In the genomic region with DNA sequence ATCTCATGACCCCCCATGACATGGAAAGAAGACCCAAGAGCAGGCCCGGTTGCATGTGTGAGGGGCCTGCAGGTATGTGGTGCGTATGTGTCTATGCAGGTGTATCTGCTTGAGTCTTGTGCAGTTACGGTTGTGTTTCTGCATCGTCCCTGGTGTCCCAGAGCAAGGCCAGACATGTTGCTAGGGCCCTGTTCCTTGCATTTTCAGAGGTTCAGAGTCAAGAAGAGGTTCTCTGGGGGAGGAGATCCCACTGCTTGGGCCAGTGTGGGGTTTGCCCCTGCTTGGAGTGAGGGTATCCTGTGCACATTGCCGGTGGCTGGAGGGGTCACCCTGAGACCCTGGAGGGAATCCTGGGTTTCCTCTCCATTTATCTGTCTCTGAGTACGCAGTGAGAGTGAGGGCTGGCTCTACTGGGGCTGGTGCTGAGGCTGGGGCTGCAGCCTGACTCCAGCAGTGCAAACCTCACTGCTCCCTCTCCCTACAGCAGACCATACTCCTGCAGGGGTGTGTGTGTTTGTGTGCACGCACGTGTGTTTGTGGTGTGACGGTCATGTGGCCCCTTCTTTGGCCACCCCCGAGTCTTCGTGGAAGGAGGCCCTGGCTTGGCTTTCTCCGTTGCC, we compare ENCODE assay signal across 9 cellular contexts. TPM values are rescaled to one million over a fixed set of nuclear protein-coding genes. Genes with fewer than 3 reads are reported as not detected.
DNase-seq lines count a peak whose midpoint lies in the region; ATAC-seq, FAIRE-seq and TF ChIP-seq lines count a peak whose summit lies in the region.
"Had no signal": no experiment of that assay in that cellular context is flagged by ENCODE, and none has a peak within 500 bp of the region (broad histone marks: within the 10 kb centered on the region; RNA-seq: fewer than 3 reads in every experiment).

No MANE protein-coding gene starts in this region.

- H3K4me2 ChIP-seq in SU-DHL-6 (ENCODE audit: low read depth, low read length, poor library complexity, severe bottlenecking), result peak overlapping the region; percentile 2
- H3K4me2 ChIP-seq in trophoblast cell (ENCODE audit: low read length), result no peak overlapping the region

- H3K4me3 Mint-ChIP-seq in Calu3 (ENCODE audit: low read depth, unreplicated experiment), result peak overlapping the region; percentile 40

- no peak overlapping the region for H4K12ac ChIP-seq in trophoblast cell (ENCODE audit: low read depth, low read length)

- DNase-seq in Calu3, result no peak
- no peak for DNase-seq in trophoblast cell
- DNase-seq in aorta, result no peak
- DNase-seq in GM19239 (ENCODE audit: insufficient read length, low spot score), result no peak
- DNase-seq: OCI-M1 had no signal

- no peaks in the 10 kb centered on the region for H3K27me3 ChIP-seq in SU-DHL-6 (ENCODE audit: low read length)
- no peaks in the 10 kb centered on the region for H3K27me3 ChIP-seq in esophagus (ENCODE audit: control insufficient read depth in 1 of 2, insufficient read depth in 2 of 2, low read length in 2 of 2)
- H3K27me3 ChIP-seq in trophoblast cell (ENCODE audit: insufficient read depth, low read length), result no peaks in the 10 kb centered on the region
- H3K27me3 ChIP-seq in aorta (ENCODE audit: control insufficient read depth in 1 of 2, insufficient read depth in 2 of 2, low read length in 1 of 2), result no peaks in the 10 kb centered on the region

- no peaks in the 10 kb centered on the region for H3K27me3 Mint-ChIP-seq in Calu3 (ENCODE audit: unreplicated experiment)

- H2BK120ac ChIP-seq in trophoblast cell (ENCODE audit: insufficient read depth, low read length, poor library complexity), result no peak overlapping the region

- peaks cover 47% of the 10 kb centered on the region for H3K79me2 ChIP-seq in SU-DHL-6 (ENCODE audit: insufficient read depth, low read length)
- H3K79me2 ChIP-seq in trophoblast cell (ENCODE audit: control insufficient read depth, insufficient read depth, low read length, poor library complexity), result peaks cover 46% of the 10 kb centered on the region

- no peaks in the 10 kb centered on the region for H3K9me3 Mint-ChIP-seq in Calu3 (ENCODE audit: low read depth, unreplicated experiment)

- peaks cover 36% of the 10 kb centered on the region for H3K36me3 Mint-ChIP-seq in Calu3 (ENCODE audit: insufficient read depth, unreplicated experiment)

- no peak overlapping the region for H3K18ac ChIP-seq in trophoblast cell (ENCODE audit: low read length)

- H3K4me3 ChIP-seq in SU-DHL-6 (ENCODE audit: insufficient read depth, low read length, poor library complexity, severe bottlenecking) (no peak overlapping the region), esophagus (ENCODE audit: low read depth in 1 of 2, low read length in 2 of 2) (peak overlapping the region; percentile 9 to 18), trophoblast cell (ENCODE audit: low read depth, low read length) (no peak overlapping the region), aorta (ENCODE audit: low read length in 2 of 2) (no peak overlapping the region)

- H3K4me1 Mint-ChIP-seq in Calu3 (ENCODE audit: low read depth, unreplicated experiment), result peaks cover 27% of the 10 kb centered on the region

- no peak overlapping the region for H4K91ac ChIP-seq in trophoblast cell (ENCODE audit: low read depth, low read length)

- H3K79me1 ChIP-seq in trophoblast cell (ENCODE audit: low read length), result peaks cover 16% of the 10 kb centered on the region

- H3K9me3 ChIP-seq in SU-DHL-6 (ENCODE audit: insufficient read depth, low read length) (no peaks in the 10 kb centered on the region), esophagus (ENCODE audit: control insufficient read depth in 2 of 2, insufficient read depth in 1 of 2, low read depth in 1 of 2, low read length in 1 of 2) (no peaks in the 10 kb centered on the region), trophoblast cell (ENCODE audit: insufficient read depth, low read depth, low read length) (no peaks in the 10 kb centered on the region), aorta (ENCODE audit: control insufficient read depth, low read length) (no peaks in the 10 kb centered on the region)

- H3K4me1 ChIP-seq in esophagus (ENCODE audit: control insufficient read depth in 2 of 2, insufficient read depth in 2 of 2, low read length in 1 of 2) (peaks cover 30 to 57% of the 10 kb centered on the region in 2 donors), trophoblast cell (ENCODE audit: control insufficient read depth in 1 of 2, insufficient read depth in 2 of 2, low read length in 2 of 2) (peaks cover 20 to 48% of the 10 kb centered on the region in 2 experiments), aorta (ENCODE audit: control insufficient read depth in 1 of 2, insufficient read depth in 2 of 2, low read length in 2 of 2) (no peaks in the 10 kb centered on the region)

- H2AK5ac ChIP-seq in trophoblast cell (ENCODE audit: low read length), result no peak overlapping the region

- CTCF ChIA-PET in Calu3 (lab: Charles Lee), result no interaction called here

- H2BK12ac ChIP-seq in trophoblast cell (ENCODE audit: low read length), result no peak overlapping the region

- intact Hi-C loops in Calu3 (cut with micrococcal nuclease; ENCODE audit: unreplicated experiment) (loop anchor here (10.0 kb wide), 1 partner anchor 144 kb away; a partner anchor contains a TSS), aorta (cut with DNase I) (loop anchor here (5.0 kb wide), 2 partner anchors 51 to 64 kb away; a partner anchor contains a TSS)

- H4K8ac ChIP-seq in trophoblast cell (ENCODE audit: low read depth, low read length), result no peak overlapping the region

- H3K14ac ChIP-seq in trophoblast cell (ENCODE audit: low read length), result no peak overlapping the region

- peaks cover 20% of the 10 kb centered on the region; the same call in 1 of the 2 replicates for H3F3A ChIP-seq in SU-DHL-6 (ENCODE audit: insufficient read depth)

- FAIRE-seq in GM19239 (lab: Jason Lieb, UNC), result no peak

- H2AFZ ChIP-seq in SU-DHL-6 (ENCODE audit: low read depth, low read length, severe bottlenecking) (no peak overlapping the region), trophoblast cell (ENCODE audit: insufficient read depth, low read length, poor library complexity) (no peak overlapping the region)

- WGBS in esophagus, 2 donors, result 21 to 26% methylated on average over 12 of the region's 12 CpGs
- whole genome bisulfite sequencing in trophoblast cell (ENCODE audit: extremely low coverage, insufficient coverage, insufficient read length), result no CpG with 5 or more reads among the region's 12 CpGs
- WGBS in aorta, 2 donors, result 20 to 28% methylated on average over 12 of the region's 12 CpGs

- H3K27ac ChIP-seq in SU-DHL-6 (ENCODE audit: low read depth, low read length) (no peak overlapping the region), esophagus (ENCODE audit: low read depth in 2 of 2, low read length in 1 of 2) (peak overlapping the region; percentile 9 to 97), trophoblast cell (ENCODE audit: low read depth, low read length) (no peak overlapping the region), aorta (ENCODE audit: low read depth in 1 of 2, low read length in 2 of 2) (peak overlapping the region in 1 of 2 donors; percentile 16)

- H3K36me3 ChIP-seq in SU-DHL-6 (ENCODE audit: low read length) (no peaks in the 10 kb centered on the region), esophagus (ENCODE audit: control insufficient read depth in 2 of 2, insufficient read depth in 2 of 2, low read length in 1 of 2) (peaks cover 0 to 14% of the 10 kb centered on the region in 2 donors), trophoblast cell (ENCODE audit: control insufficient read depth in 1 of 2, insufficient read depth in 2 of 2, low read length in 2 of 2) (peaks cover 26 to 34% of the 10 kb centered on the region in 2 experiments), aorta (ENCODE audit: control insufficient read depth in 1 of 2, insufficient read depth in 2 of 2, low read length in 1 of 2) (no peaks in the 10 kb centered on the region)

- no peak for ATAC-seq in HG02571 (IDR thresholded peaks at IDR 0.05; ENCODE audit: unreplicated experiment)
- ATAC-seq in aorta (ENCODE audit: low FRiP score), result no peak
- ATAC-seq in GM18873 (IDR thresholded peaks at IDR 0.05; ENCODE audit: low FRiP score, unreplicated experiment), result no peak

- no peak overlapping the region for H3K23ac ChIP-seq in trophoblast cell (ENCODE audit: low read length)

- H3K9ac ChIP-seq in SU-DHL-6 (ENCODE audit: low read length) (no peak overlapping the region), trophoblast cell (ENCODE audit: low read length) (no peak overlapping the region)

- H2BK5ac ChIP-seq in trophoblast cell (ENCODE audit: low read depth, low read length, poor library complexity), result no peak overlapping the region

- BruUV-seq in Calu3 (replicated peaks; lab: Mats Ljungman, UMichigan), result no TSS peak

- TF ChIP-seq CTCF in Calu3 (IDR thresholded peaks at IDR 0.05; ENCODE audit: unreplicated experiment) (no peak), SU-DHL-6 (IDR thresholded peaks at IDR 0.05; ENCODE audit: insufficient read depth, low read length, poor library complexity, severe bottlenecking) (no peak)

- peak overlapping the region; percentile 62 for H3K4ac ChIP-seq in trophoblast cell (ENCODE audit: low read depth, low read length)

- H3K27ac Mint-ChIP-seq in Calu3 (ENCODE audit: unreplicated experiment), result no peak overlapping the region

- no peaks in the 10 kb centered on the region for H4K20me1 ChIP-seq in SU-DHL-6 (ENCODE audit: low read depth, low read length)

- H3K9me2 ChIP-seq in SU-DHL-6 (replicated peaks; ENCODE audit: insufficient read depth, low read length), result no peaks in the 10 kb centered on the region

RNA-seq across cellular contexts. Expression of a gene that starts 4.1 kb away (rescaled TPM):
- 52.1 and 66.3 TPM in 2 replicates for total RNA-seq in Calu3 (2022)
- polyA plus RNA-seq in esophagus, result 10 to 100 TPM; 26.4 to 33.3 TPM
- 36.7 and 37.2 TPM in 2 replicates for polyA plus RNA-seq in trophoblast cell (2013)
- total RNA-seq in aorta, result 100 to 1,000 TPM; 126 to 189 TPM
- polyA plus RNA-seq in aorta, result 10 to 100 TPM; 40.6 to 72.4 TPM

Comparison
In these comparisons a context has a peak if more than half of its experiments do, and no peak if none do; other contexts are left out.
1. H3K27ac ChIP-seq: peak in esophagus (2 of 2); none in SU-DHL-6 (single experiment) and trophoblast cell (single experiment).
2. H3K4me3 ChIP-seq: peak in esophagus (2 of 2); none in SU-DHL-6 (single experiment), trophoblast cell (single experiment) and aorta (0 of 2).